26 cellular contexts compared by ENCODE assay signal in genomic region chr4:168433576-168433975, GRCh38. TPM values are rescaled to one million over a fixed set of nuclear protein-coding genes. Genes with fewer than 3 reads are reported as not detected.
DNase-seq lines count a peak whose midpoint lies in the region; ATAC-seq and TF ChIP-seq lines count a peak whose summit lies in the region.
"Had no signal": no experiment of that assay in that cellular context is flagged by ENCODE, and none has a peak within 500 bp of the region (broad histone marks: within the 10 kb centered on the region; RNA-seq: fewer than 3 reads in every experiment).

No MANE protein-coding gene starts in this region.

- H3K9me3 Mint-ChIP-seq in HFFc6 = no peaks in the 10 kb centered on the region
- H3K9me3 Mint-ChIP-seq in activated T-cell treated with anti-CD3 and anti-CD28 coated beads, Interleukin-2, amount 50 U/mL, for 24 hours = no peaks in the 10 kb centered on the region
- no peaks in the 10 kb centered on the region for H3K9me3 Mint-ChIP-seq in activated T-helper 2 cell treated with anti-CD3 and anti-CD28 coated beads, Interferon-gamma antibody, Interleukin-2, Interleukin-4, amounts not matched to agents 10 μg/mL and 5 μg/mL and 100 μg/mL, durations not matched to agents 14 hours and 24 hours and 36 hours
- H3K9me3 Mint-ChIP-seq: activated T-cell treated with anti-CD3 and anti-CD28 coated beads, Interleukin-2, amount 50 U/mL, for 72 hours; stimulated activated naive B cell treated with anti-CD40 and anti-IgM and Interleukin-4, amounts not matched to agents 10 μg/mL and 1 μg/mL and 100 μg/mL, for 72 hours had no signal

- intact Hi-C loops in activated T-helper 2 cell treated with anti-CD3 and anti-CD28 coated beads, Interferon-gamma antibody, Interleukin-2, Interleukin-4, amounts not matched to agents 10 μg/mL and 5 μg/mL and 100 μg/mL, durations not matched to agents 14 hours and 24 hours and 36 hours (cut with micrococcal nuclease) = no loop called here

- TF ChIP-seq CTCF in AG10803 (conservative IDR thresholded peaks at IDR 0.05; ENCODE audit: low read length) (no peak), HFFc6 (IDR thresholded peaks at IDR 0.05) (no peak), foreskin fibroblast (IDR thresholded peaks at IDR 0.05; ENCODE audit: low read depth, low read length) (no peak)

- H3K27me3 Mint-ChIP-seq in HFFc6 (ENCODE audit: insufficient read depth) = no peaks in the 10 kb centered on the region
- H3K27me3 Mint-ChIP-seq in activated T-cell treated with anti-CD3 and anti-CD28 coated beads, Interleukin-2, amount 50 U/mL, for 24 hours = no peaks in the 10 kb centered on the region
- H3K27me3 Mint-ChIP-seq in activated T-helper 2 cell treated with anti-CD3 and anti-CD28 coated beads, Interferon-gamma antibody, Interleukin-2, Interleukin-4, amounts not matched to agents 10 μg/mL and 5 μg/mL and 100 μg/mL, durations not matched to agents 14 hours and 24 hours and 36 hours (ENCODE audit: low read depth) = no peaks in the 10 kb centered on the region
- H3K27me3 Mint-ChIP-seq: stimulated activated naive B cell treated with anti-CD40 and anti-IgM and Interleukin-4, amounts not matched to agents 10 μg/mL and 1 μg/mL and 100 μg/mL, for 72 hours; type B pancreatic cell had no signal

- H3K36me3 Mint-ChIP-seq in HFFc6 (ENCODE audit: low read depth) = peaks cover 44% of the 10 kb centered on the region
- H3K36me3 Mint-ChIP-seq in activated T-cell treated with anti-CD3 and anti-CD28 coated beads, Interleukin-2, amount 50 U/mL, for 24 hours (ENCODE audit: low read depth) = peaks cover 68% of the 10 kb centered on the region
- peaks cover 23% of the 10 kb centered on the region for H3K36me3 Mint-ChIP-seq in activated T-helper 2 cell treated with anti-CD3 and anti-CD28 coated beads, Interferon-gamma antibody, Interleukin-2, Interleukin-4, amounts not matched to agents 10 μg/mL and 5 μg/mL and 100 μg/mL, durations not matched to agents 14 hours and 24 hours and 36 hours (ENCODE audit: low read depth)
- H3K36me3 Mint-ChIP-seq: type B pancreatic cell had no signal

- no peak for ATAC-seq in HG03025 (IDR thresholded peaks at IDR 0.05; ENCODE audit: low FRiP score, unreplicated experiment)
- ATAC-seq: activated T-cell treated with anti-CD3 and anti-CD28 coated beads, Interleukin-2, amount 50 U/mL, for 72 hours; heart right ventricle; stimulated activated naive B cell treated with anti-CD40 and anti-IgM and Interleukin-4, amounts not matched to agents 10 μg/mL and 1 μg/mL and 100 μg/mL, for 72 hours; WTC11 had no signal

- peaks cover 19% of the 10 kb centered on the region for H3K4me1 Mint-ChIP-seq in HFFc6 (ENCODE audit: low read depth)
- peaks cover 19% of the 10 kb centered on the region for H3K4me1 Mint-ChIP-seq in activated T-cell treated with anti-CD3 and anti-CD28 coated beads, Interleukin-2, amount 50 U/mL, for 24 hours (ENCODE audit: low read depth)
- H3K4me1 Mint-ChIP-seq in activated T-helper 2 cell treated with anti-CD3 and anti-CD28 coated beads, Interferon-gamma antibody, Interleukin-2, Interleukin-4, amounts not matched to agents 10 μg/mL and 5 μg/mL and 100 μg/mL, durations not matched to agents 14 hours and 24 hours and 36 hours (ENCODE audit: low read depth) = no peaks in the 10 kb centered on the region
- H3K4me1 Mint-ChIP-seq: stimulated activated naive B cell treated with anti-CD40 and anti-IgM and Interleukin-4, amounts not matched to agents 10 μg/mL and 1 μg/mL and 100 μg/mL, for 72 hours; WTC11 had no signal

- 0 out of 2 replicates have a peak overlapping the region, but pooled peaks have one; percentile 13 for H3K4me3 Mint-ChIP-seq in HFFc6
- no peak overlapping the region for H3K4me3 Mint-ChIP-seq in activated T-cell treated with anti-CD3 and anti-CD28 coated beads, Interleukin-2, amount 50 U/mL, for 24 hours
- no peak overlapping the region for H3K4me3 Mint-ChIP-seq in activated T-helper 2 cell treated with anti-CD3 and anti-CD28 coated beads, Interferon-gamma antibody, Interleukin-2, Interleukin-4, amounts not matched to agents 10 μg/mL and 5 μg/mL and 100 μg/mL, durations not matched to agents 14 hours and 24 hours and 36 hours (ENCODE audit: low read depth)
- H3K4me3 Mint-ChIP-seq: activated T-cell treated with anti-CD3 and anti-CD28 coated beads, Interleukin-2, amount 50 U/mL, for 72 hours; stimulated activated naive B cell treated with anti-CD40 and anti-IgM and Interleukin-4, amounts not matched to agents 10 μg/mL and 1 μg/mL and 100 μg/mL, for 72 hours; type B pancreatic cell; WTC11 had no signal

- H3K27ac Mint-ChIP-seq in HFFc6 = peak overlapping the region; percentile 47
- no peak overlapping the region for H3K27ac Mint-ChIP-seq in activated T-cell treated with anti-CD3 and anti-CD28 coated beads, Interleukin-2, amount 50 U/mL, for 24 hours
- no peak overlapping the region for H3K27ac Mint-ChIP-seq in activated T-helper 2 cell treated with anti-CD3 and anti-CD28 coated beads, Interferon-gamma antibody, Interleukin-2, Interleukin-4, amounts not matched to agents 10 μg/mL and 5 μg/mL and 100 μg/mL, durations not matched to agents 14 hours and 24 hours and 36 hours
- H3K27ac Mint-ChIP-seq: activated T-cell treated with anti-CD3 and anti-CD28 coated beads, Interleukin-2, amount 50 U/mL, for 72 hours; stimulated activated naive B cell treated with anti-CD40 and anti-IgM and Interleukin-4, amounts not matched to agents 10 μg/mL and 1 μg/mL and 100 μg/mL, for 72 hours; type B pancreatic cell; WTC11 had no signal

- H3K4me3 ChIP-seq in AG10803 (ENCODE audit: low read length) = no peak overlapping the region
- H3K4me3 ChIP-seq in foreskin fibroblast (ENCODE audit: low read depth in 1 of 2, low read length in 2 of 2) = no peak overlapping the region
- H3K4me3 ChIP-seq: BLaER1 treated with 17β-estradiol and CSF1 and Interleukin-3, amounts not matched to agents 10 nM and 100 nM; heart right ventricle; lung; MG63; SK-N-MC had no signal

- DNase-seq in AG10803 (ENCODE audit: low read depth) = peak; percentile 34
- no peak for DNase-seq in HFFc6
- DNase-seq in dermis blood vessel endothelial cell = peak; percentile 62
- DNase-seq in foreskin fibroblast = peak; percentile 13 to 43
- DNase-seq in activated T-cell treated with anti-CD3 and anti-CD28 coated beads, Interleukin-2, amount 50 U/mL, for 24 hours = no peak
- DNase-seq in germinal center (ENCODE audit: low spot score) = no peak
- no peak for DNase-seq in activated T-helper 2 cell treated with anti-CD3 and anti-CD28 coated beads, Interferon-gamma antibody, Interleukin-2, Interleukin-4, amounts not matched to agents 10 μg/mL and 5 μg/mL and 100 μg/mL, durations not matched to agents 14 hours and 24 hours and 36 hours (ENCODE audit: low spot score)
- DNase-seq: activated CD4-positive, alpha-beta T cell treated with anti-CD3 and anti-CD28 coated beads, Interleukin-2, amount 50 U/mL, for 1 hour; activated naive CD4-positive, alpha-beta T cell; activated T-cell treated with anti-CD3 and anti-CD28 coated beads, Interleukin-2, amount 50 U/mL, for 72 hours; cerebellar nuclear complex; heart right ventricle; MG63; NCI-H1417; NCI-H2029 treated with DMSO at 0.1 percent for 48 hours; OCI-M1; small intestine; stimulated activated naive B cell treated with anti-CD40 and anti-IgM and Interleukin-4, amounts not matched to agents 10 μg/mL and 1 μg/mL and 100 μg/mL, for 72 hours; substantia nigra; T-helper 1 cell had no signal

RNA-seq across cellular contexts. Expression of gene DDX60L, which starts 46.7 kb away (rescaled TPM):
- 10 to 100 TPM; 19.4 to 27.2 (median 23.7) TPM for total RNA-seq in HFFc6 (2021; fragmentation: NEBNext Ultra II Directional; extraction: Animal tissue kit (Norgen Biotek cat#: 25700))
- 28.9 and 42.2 TPM in 2 replicates for total RNA-seq in dermis blood vessel endothelial cell
- total RNA-seq in activated T-helper 2 cell treated with anti-CD3 and anti-CD28 coated beads, Interferon-gamma antibody, Interleukin-2, Interleukin-4, amounts not matched to agents 10 μg/mL and 5 μg/mL and 100 μg/mL, durations not matched to agents 14 hours and 24 hours and 36 hours = 2.6 and 2.7 TPM in 2 replicates

Comparison
In these comparisons a context has a peak if more than half of its experiments do, and no peak if none do; other contexts are left out.
1. DNase-seq: peak in AG10803 (single experiment), dermis blood vessel endothelial cell (single experiment) and foreskin fibroblast (2 of 2); none in HFFc6 (single experiment), activated T-cell treated with anti-CD3 and anti-CD28 coated beads, Interleukin-2, amount 50 U/mL, for 24 hours (single experiment), germinal center (single experiment) and activated T-helper 2 cell treated with anti-CD3 and anti-CD28 coated beads, Interferon-gamma antibody, Interleukin-2, Interleukin-4, amounts not matched to agents 10 μg/mL and 5 μg/mL and 100 μg/mL, durations not matched to agents 14 hours and 24 hours and 36 hours (single experiment).